Comparison of ENCODE assay signal across 11 cellular contexts in the genomic region with DNA sequence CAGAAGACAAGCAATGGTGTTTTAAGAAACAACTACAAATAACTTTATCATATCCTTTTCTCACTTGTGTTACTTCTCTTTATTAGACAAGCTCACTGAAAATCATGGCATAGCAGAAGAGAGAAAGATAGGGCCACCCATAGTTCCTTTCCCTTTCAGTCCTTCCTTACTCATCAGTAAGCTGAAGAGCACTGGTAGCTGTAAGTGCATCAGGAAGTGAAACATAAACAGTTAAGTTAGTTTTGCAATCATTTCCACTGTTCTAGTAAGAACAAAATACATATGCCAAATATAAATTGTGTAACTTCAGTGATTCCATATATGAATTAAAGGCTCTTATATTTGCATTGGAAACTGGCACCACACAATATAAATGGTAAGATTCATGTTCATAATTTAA.
DNase-seq lines count a peak whose midpoint lies in the region; ATAC-seq lines count a peak whose summit lies in the region.
"Had no signal": no experiment of that assay in that cellular context is flagged by ENCODE, and none has a peak within 500 bp of the region (broad histone marks: within the 10 kb centered on the region; RNA-seq: fewer than 3 reads in every experiment).

No MANE protein-coding gene starts in this region.

- peak; percentile 93 for ATAC-seq in GM18517 (IDR thresholded peaks at IDR 0.05; ENCODE audit: unreplicated experiment)
- peak; percentile 93 for ATAC-seq in HG02852 (IDR thresholded peaks at IDR 0.05; ENCODE audit: unreplicated experiment)

- no peak overlapping the region for H2BK5ac ChIP-seq in mesenchymal stem cell (ENCODE audit: low read depth, low read length, poor library complexity, severe bottlenecking)

- H2BK12ac ChIP-seq in mesenchymal stem cell (ENCODE audit: low read length in 2 of 2): no peak overlapping the region

- no peak overlapping the region for H3K9ac ChIP-seq in mesenchymal stem cell (ENCODE audit: low read length)

- DNase-seq in OCI-M1 (lab: John Stamatoyannopoulos, UW): peak; percentile 81
- DNase-seq in mesenchymal stem cell: peak; percentile 93
- DNase-seq in NCI-H146 treated with DMSO at 0.1 percent for 48 hours (lab: John Stamatoyannopoulos, UW; ENCODE audit: unreplicated experiment): no peak
- no peak for DNase-seq in SW480 (ENCODE audit: low spot score)
- DNase-seq in effector memory CD4-positive, alpha-beta T cell: no peak
- DNase-seq in NCI-H128 (lab: John Stamatoyannopoulos, UW; ENCODE audit: unreplicated experiment): no peak
- DNase-seq: activated T-cell treated with anti-CD3 and anti-CD28 coated beads, Interleukin-2, amount 50 U/mL, for 72 hours; HFFc6; naive B cell had no signal

- H3K27me3 ChIP-seq in mesenchymal stem cell (ENCODE audit: control insufficient read depth in 1 of 2, insufficient read depth in 1 of 2, low read length in 2 of 2): no peaks in the 10 kb centered on the region
- H3K27me3 ChIP-seq in effector memory CD4-positive, alpha-beta T cell (replicated peaks; ENCODE audit: control insufficient read depth, insufficient read depth, low read length, poor library complexity, severe bottlenecking): no peaks in the 10 kb centered on the region

- no peak overlapping the region for H2BK15ac ChIP-seq in mesenchymal stem cell (ENCODE audit: low read depth, poor library complexity, severe bottlenecking)

- no peak overlapping the region for H3K27ac ChIP-seq in mesenchymal stem cell (ENCODE audit: low read length, poor library complexity, severe bottlenecking)
- H3K27ac ChIP-seq in effector memory CD4-positive, alpha-beta T cell (ENCODE audit: insufficient read depth, low read length, poor library complexity, severe bottlenecking): no peak overlapping the region

- H2BK120ac ChIP-seq in mesenchymal stem cell (ENCODE audit: low read depth, low read length): no peak overlapping the region

- no peak overlapping the region for H3K4ac ChIP-seq in mesenchymal stem cell (ENCODE audit: low read depth in 1 of 2, low read length in 2 of 2)

- no peaks in the 10 kb centered on the region for H3K9me3 ChIP-seq in mesenchymal stem cell (ENCODE audit: control insufficient read depth, low read length)
- no peaks in the 10 kb centered on the region for H3K9me3 ChIP-seq in effector memory CD4-positive, alpha-beta T cell (ENCODE audit: control insufficient read depth, low read length)

- no peaks in the 10 kb centered on the region for H3K36me3 ChIP-seq in mesenchymal stem cell (ENCODE audit: control insufficient read depth in 1 of 2, insufficient read depth in 2 of 2, low read depth in 1 of 2, low read length in 2 of 2)
- no peaks in the 10 kb centered on the region for H3K36me3 ChIP-seq in effector memory CD4-positive, alpha-beta T cell (ENCODE audit: control insufficient read depth, insufficient read depth, low read length)

- no peak overlapping the region for H3K4me3 ChIP-seq in mesenchymal stem cell (ENCODE audit: insufficient read depth in 1 of 2, low read depth in 1 of 2, low read length in 2 of 2)
- H3K4me3 ChIP-seq in effector memory CD4-positive, alpha-beta T cell (ENCODE audit: insufficient read depth, low read depth, low read length, poor library complexity, severe bottlenecking): no peak overlapping the region

- H3K79me1 ChIP-seq in mesenchymal stem cell (replicated peaks; ENCODE audit: low read length, poor library complexity, severe bottlenecking): no peaks in the 10 kb centered on the region

- H2AFZ ChIP-seq in mesenchymal stem cell (ENCODE audit: low read depth, low read length): no peak overlapping the region

- no peak overlapping the region for H3K4me2 ChIP-seq in mesenchymal stem cell (ENCODE audit: low read length, poor library complexity, severe bottlenecking)

- H3K4me1 ChIP-seq in mesenchymal stem cell (ENCODE audit: control insufficient read depth, insufficient read depth, low read depth, low read length): no peaks in the 10 kb centered on the region
- no peaks in the 10 kb centered on the region for H3K4me1 ChIP-seq in effector memory CD4-positive, alpha-beta T cell (ENCODE audit: control insufficient read depth, insufficient read depth, low read length, poor library complexity, severe bottlenecking)

- no peak overlapping the region for H3K23ac ChIP-seq in mesenchymal stem cell (ENCODE audit: low read length in 2 of 2)

- no peak overlapping the region for H2AK5ac ChIP-seq in mesenchymal stem cell (ENCODE audit: low read length, severe bottlenecking)

- H4K91ac ChIP-seq in mesenchymal stem cell (ENCODE audit: low read length): no peak overlapping the region

- peak overlapping the region in 1 of 2 experiments; percentile 10 for H3K18ac ChIP-seq in mesenchymal stem cell (ENCODE audit: low read depth in 1 of 2, low read length in 2 of 2)

- no peak overlapping the region for H3K14ac ChIP-seq in mesenchymal stem cell (ENCODE audit: low read length in 2 of 2)

- H4K8ac ChIP-seq in mesenchymal stem cell (ENCODE audit: low read length): no peak overlapping the region

Comparison
In these comparisons a context has a peak if more than half of its experiments do, and no peak if none do; other contexts are left out.
1. DNase-seq: peak in OCI-M1 (single experiment) and mesenchymal stem cell (single experiment); none in NCI-H146 treated with DMSO at 0.1 percent for 48 hours (single experiment), SW480 (single experiment), effector memory CD4-positive, alpha-beta T cell (0 of 3) and NCI-H128 (single experiment).